ENCODE assay signal across 8 cellular contexts in the genomic region with DNA sequence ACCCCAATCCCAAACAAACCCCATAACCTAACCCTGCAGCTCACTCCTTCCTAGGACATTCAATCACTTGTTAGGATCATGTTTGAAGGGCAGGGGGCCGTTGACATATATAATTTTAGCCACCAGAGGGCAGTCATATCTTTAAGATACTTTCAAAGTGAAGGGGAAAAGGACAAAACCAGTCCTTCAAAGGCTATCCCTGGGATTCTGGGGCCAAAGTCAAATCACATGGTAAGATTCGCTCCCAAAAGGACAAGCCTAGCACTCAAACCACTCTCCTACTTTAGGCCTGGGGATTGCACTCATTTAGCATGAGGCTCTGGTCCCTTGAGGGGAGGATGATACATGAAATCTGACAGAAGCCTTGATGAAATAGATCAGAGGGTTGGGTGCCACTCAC. TPM values are rescaled to one million over a fixed set of nuclear protein-coding genes. Genes with fewer than 3 reads are reported as not detected.
DNase-seq lines count a peak whose midpoint lies in the region; ATAC-seq and TF ChIP-seq lines count a peak whose summit lies in the region.

No MANE protein-coding gene starts in this region.

- WGBS in right lobe of liver (ENCODE audit: insufficient coverage, low coverage, low lambda C conversion rate, missing lambda C conversion rate), result 0% methylated on average over 2 of the region's 2 CpGs
- WGBS in aorta, 2 donors, result 9 to 19% methylated on average over 2 of the region's 2 CpGs

- no peaks in the 10 kb centered on the region for H3K4me1 ChIP-seq in right lobe of liver
- no peaks in the 10 kb centered on the region for H3K4me1 ChIP-seq in aorta (ENCODE audit: control insufficient read depth in 1 of 2, insufficient read depth in 2 of 2, low read length in 2 of 2)

- peak; percentile 22 for DNase-seq in AG09319 (ENCODE audit: extremely low read depth, low read depth)
- DNase-seq in NCI-H2107 (lab: John Stamatoyannopoulos, UW), result peak; percentile 82
- peak; percentile 18 for DNase-seq in UCSD-AML1 (lab: John Stamatoyannopoulos, UW; ENCODE audit: unreplicated experiment)
- peak; percentile 10 to 57 for DNase-seq in dermis microvascular lymphatic vessel endothelial cell (ENCODE audit: low read depth in 2 of 2)
- DNase-seq in right lobe of liver, result peak in 1 of 3 donors; percentile 47
- no peak for DNase-seq in aorta

- peak; percentile 60 for TF ChIP-seq CTCF in AG09319 (IDR thresholded peaks at IDR 0.05; ENCODE audit: low read depth, low read length)
- peak; percentile 32 for TF ChIP-seq CTCF in GM12874 (IDR thresholded peaks at IDR 0.05; ENCODE audit: insufficient read depth, low read depth, low read length)
- TF ChIP-seq CTCF in right lobe of liver (IDR thresholded peaks at IDR 0.05), result peak; percentile 59 to 71 (median 66)

- H3K4me3 ChIP-seq in right lobe of liver, result no peak overlapping the region
- H3K4me3 ChIP-seq in aorta (ENCODE audit: low read length in 2 of 2), result no peak overlapping the region

- H3K27me3 ChIP-seq in right lobe of liver, result no peaks in the 10 kb centered on the region
- H3K27me3 ChIP-seq in aorta (ENCODE audit: control insufficient read depth in 1 of 2, insufficient read depth in 2 of 2, low read length in 1 of 2), result no peaks in the 10 kb centered on the region

- TF ChIP-seq POLR2A in right lobe of liver (IDR thresholded peaks at IDR 0.05), result no peak

- intact Hi-C loops in right lobe of liver (cut with DNase I), result no loop called here
- intact Hi-C loops in aorta (cut with DNase I), result loop anchor here (2.0 to 5.0 kb wide), 2 partner anchors 508 to 510 kb away; partner anchors contain the start of gene LOXHD1 (in 1 of the 2)

- H3K27ac ChIP-seq in right lobe of liver (no peak overlapping the region), aorta (ENCODE audit: low read depth in 1 of 2, low read length in 2 of 2) (no peak overlapping the region)

- H3K36me3 ChIP-seq in right lobe of liver (no peaks in the 10 kb centered on the region), aorta (ENCODE audit: control insufficient read depth in 1 of 2, insufficient read depth in 2 of 2, low read length in 1 of 2) (no peaks in the 10 kb centered on the region)

- peak; percentile 78 to 84 (median 82) for ATAC-seq in right lobe of liver
- peak; percentile 69 for ATAC-seq in aorta (ENCODE audit: low FRiP score)
- ATAC-seq in HG03108 (IDR thresholded peaks at IDR 0.05; ENCODE audit: unreplicated experiment), result no peak

- H3K9me3 ChIP-seq in right lobe of liver, result no peaks in the 10 kb centered on the region
- H3K9me3 ChIP-seq in aorta (ENCODE audit: control insufficient read depth, low read length), result no peaks in the 10 kb centered on the region

RNA-seq across cellular contexts. Expression of gene HAUS1, which starts 44.6 kb away (rescaled TPM):
- total RNA-seq in dermis microvascular lymphatic vessel endothelial cell, result 34.3 and 43.4 TPM in 2 replicates
- total RNA-seq in right lobe of liver, result 10 to 100 TPM in 2 of 6 experiments, 1 to 10 TPM in 4; 4.0 to 15.4 (median 5.9) TPM
- total RNA-seq in aorta, result 10 to 100 TPM; 15.0 to 17.4 TPM
- polyA plus RNA-seq in aorta, result 10 to 100 TPM; 15.5 to 18.9 TPM

RNA-seq across cellular contexts. Expression of gene ATP5F1A, which starts 50.7 kb away (rescaled TPM):
- total RNA-seq in dermis microvascular lymphatic vessel endothelial cell (733 and 734 TPM in 2 replicates), right lobe of liver (100 to 1,000 TPM; 243 to 405 (median 286) TPM), aorta (100 to 1,000 TPM; 189 TPM)
- 100 to 1,000 TPM; 225 to 335 TPM for polyA plus RNA-seq in aorta

Comparison
In these comparisons a context has a peak if more than half of its experiments do, and no peak if none do; other contexts are left out.
1. DNase-seq: peak in AG09319 (single experiment), NCI-H2107 (single experiment), UCSD-AML1 (single experiment) and dermis microvascular lymphatic vessel endothelial cell (2 of 2); none in aorta (0 of 2).
2. intact Hi-C loops: an anchor here in aorta (2.0 to 5.0 kb wide); none called in right lobe of liver.
3. Peak in every context shown above with its lines, with median percentiles within 50 percentile points of each other: CTCF ChIP-seq.